8 cellular contexts compared by ENCODE assay signal in the genomic region with DNA sequence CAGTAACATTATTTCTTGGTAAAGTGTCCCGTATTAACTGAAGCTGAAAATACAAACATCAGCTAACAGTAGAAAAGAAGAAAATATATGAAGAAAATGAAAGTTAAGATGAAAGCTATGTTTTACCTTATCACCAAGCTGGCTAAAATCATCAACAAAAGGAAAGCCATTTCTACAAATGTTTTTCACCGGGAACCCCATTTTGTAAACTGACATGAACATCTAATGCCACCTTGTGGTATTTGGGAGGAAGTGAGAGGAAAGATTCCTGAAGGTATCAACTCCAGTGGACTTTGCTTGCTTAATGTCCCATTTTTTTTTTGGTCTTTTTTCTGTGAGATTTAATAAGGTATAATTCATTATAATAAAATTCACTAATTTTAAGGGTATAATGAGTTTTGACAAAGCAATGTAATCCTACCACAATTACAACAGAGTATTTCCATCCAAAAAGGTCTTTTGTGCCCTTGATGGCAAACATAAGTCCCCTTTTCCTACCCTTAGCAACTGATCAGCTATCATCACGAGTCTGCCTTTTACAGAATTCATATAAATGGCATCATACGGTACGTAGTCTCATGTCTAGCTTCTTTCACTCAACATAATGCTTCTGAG. TPM values are rescaled to one million over a fixed set of nuclear protein-coding genes. Genes with fewer than 3 reads are reported as not detected.
DNase-seq lines count a peak whose midpoint lies in the region; ATAC-seq and TF ChIP-seq lines count a peak whose summit lies in the region.

No MANE protein-coding gene starts in this region.

- no peaks in the 10 kb centered on the region for H3K27me3 ChIP-seq in CD8-positive, alpha-beta memory T cell (ENCODE audit: insufficient read depth, low read length, poor library complexity, severe bottlenecking)
- H3K27me3 ChIP-seq in H9 (ENCODE audit: insufficient read depth, low read length) (no peaks in the 10 kb centered on the region), right lobe of liver (no peaks in the 10 kb centered on the region), vagina (no peaks in the 10 kb centered on the region)

- H3K36me3 Mint-ChIP-seq in CD8-positive, alpha-beta memory T cell: peaks cover 0 to 65% (median 11%) of the 10 kb centered on the region in 3 donors
- H3K36me3 Mint-ChIP-seq in H9 (ENCODE audit: insufficient read depth in 1 of 3, low read depth in 3 of 3): peaks cover 7 to 51% (median 35%) of the 10 kb centered on the region in 3 experiments; a peak in 6 of 7 replicates

- H4K5ac ChIP-seq in H9 (ENCODE audit: insufficient read length, low read depth, low read length): no peak overlapping the region

- CTCF ChIA-PET in CD8-positive, alpha-beta memory T cell (lab: Charles Lee): interaction anchor here (0.7 to 1.6 kb wide), 3 partner anchors 12 to 94 kb away, joined by 3 to 9 read pairs (median 4); no protein-coding TSS in a partner anchor

- no peak overlapping the region for H2BK5ac ChIP-seq in H9 (ENCODE audit: insufficient read length, low read length)

- no peak overlapping the region for H4K91ac ChIP-seq in H9 (ENCODE audit: insufficient read length, low read depth, low read length)

- ATAC-seq in right lobe of liver (peak; percentile 57 to 71 (median 68)), GM19023 (IDR thresholded peaks at IDR 0.05; ENCODE audit: unreplicated experiment) (no peak), GM19351 (IDR thresholded peaks at IDR 0.05; ENCODE audit: unreplicated experiment) (no peak)

- no peak overlapping the region for H2BK12ac ChIP-seq in H9 (ENCODE audit: insufficient read length, low read depth, low read length)

- H3K4me3 Mint-ChIP-seq in CD8-positive, alpha-beta memory T cell: peak overlapping the region in 1 of 7 donors; percentile 12
- no peak overlapping the region for H3K4me3 Mint-ChIP-seq in H9

- H2AFZ ChIP-seq in H9 (ENCODE audit: low read length): no peak overlapping the region

- H3K79me1 ChIP-seq in H9 (ENCODE audit: insufficient read depth, low read depth, low read length, poor library complexity, severe bottlenecking): no peaks in the 10 kb centered on the region

- intact Hi-C loops in right lobe of liver (cut with DNase I): no loop called here
- intact Hi-C loops in vagina (cut with DNase I): no loop called here

- DNase-seq in CD8-positive, alpha-beta memory T cell: peak in 2 of 5 donors; percentile 4 to 25
- DNase-seq in H9 (no peak), NCI-H82 treated with DMSO at 0.1 percent for 48 hours (lab: John Stamatoyannopoulos, UW; ENCODE audit: unreplicated experiment) (peak; percentile 18), right lobe of liver (no peak), vagina (ENCODE audit: extremely low spot score in 2 of 2) (no peak)
- DNase-seq in central memory CD4-positive, alpha-beta T cell: peak; percentile 19

- no peak overlapping the region for H4K8ac ChIP-seq in H9 (replicated peaks; ENCODE audit: insufficient read length, low read depth, low read length)

- no peak overlapping the region for H2AK5ac ChIP-seq in H9 (ENCODE audit: insufficient read length, low read length)

- H3K27ac ChIP-seq in CD8-positive, alpha-beta memory T cell (ENCODE audit: low read depth, low read length): no peak overlapping the region
- H3K27ac ChIP-seq in H9 (ENCODE audit: insufficient read length, low read depth, low read length) (no peak overlapping the region), right lobe of liver (no peak overlapping the region), vagina (peak overlapping the region; percentile 39)

- TF ChIP-seq CTCF in H9 (conservative IDR thresholded peaks at IDR 0.05) (peak; percentile 84), right lobe of liver (IDR thresholded peaks at IDR 0.05) (peak; percentile 71 to 79 (median 72)), vagina (IDR thresholded peaks at IDR 0.05) (peak; percentile 46 to 80 (median 76))

- H3K23ac ChIP-seq in H9 (ENCODE audit: insufficient read length, low read depth, low read length): no peak overlapping the region

- H3K4me1 ChIP-seq in CD8-positive, alpha-beta memory T cell (ENCODE audit: insufficient read depth, low read length): peaks cover 5% of the 10 kb centered on the region
- no peaks in the 10 kb centered on the region for H3K4me1 ChIP-seq in H9 (ENCODE audit: insufficient read depth, low read length)
- peaks cover 0 to 38% (median 7%) of the 10 kb centered on the region in 4 donors for H3K4me1 ChIP-seq in right lobe of liver
- H3K4me1 ChIP-seq in vagina: peaks cover 14% of the 10 kb centered on the region

- TF ChIP-seq POLR2A in right lobe of liver (IDR thresholded peaks at IDR 0.05): no peak
- TF ChIP-seq POLR2A in vagina (IDR thresholded peaks at IDR 0.05): no peak

- no CpG with 5 or more reads among the region's 5 CpGs for WGBS in H9 (ENCODE audit: extremely low coverage, insufficient read length, low lambda C conversion rate)
- 26% methylated on average over 5 of the region's 5 CpGs for WGBS in right lobe of liver (ENCODE audit: insufficient coverage, low coverage, low lambda C conversion rate, missing lambda C conversion rate)

- H3K9ac ChIP-seq in H9 (ENCODE audit: extremely low read depth, insufficient read length, low read length): no peak overlapping the region

- H2BK20ac ChIP-seq in H9 (ENCODE audit: low read depth, low read length, poor library complexity, severe bottlenecking): no peak overlapping the region

- H3K56ac ChIP-seq in H9 (ENCODE audit: insufficient read length, low read depth, low read length): no peak overlapping the region

- no peak overlapping the region for H3K4ac ChIP-seq in H9 (ENCODE audit: low read depth, low read length)

- H3K27me3 Mint-ChIP-seq in CD8-positive, alpha-beta memory T cell: no peaks in the 10 kb centered on the region
- no peaks in the 10 kb centered on the region for H3K27me3 Mint-ChIP-seq in H9 (ENCODE audit: low read depth)

- H3K9me3 ChIP-seq in CD8-positive, alpha-beta memory T cell (ENCODE audit: low read length): no peaks in the 10 kb centered on the region
- H3K9me3 ChIP-seq in H9 (ENCODE audit: control insufficient read depth, low read depth, low read length) (no peaks in the 10 kb centered on the region), right lobe of liver (peaks cover 0 to 2% (median 0%) of the 10 kb centered on the region in 4 donors), vagina (no peaks in the 10 kb centered on the region)

- peaks cover 25% of the 10 kb centered on the region for H3K36me3 ChIP-seq in CD8-positive, alpha-beta memory T cell (ENCODE audit: insufficient read depth, low read length)
- H3K36me3 ChIP-seq in right lobe of liver (peaks cover 0 to 46% (median 26%) of the 10 kb centered on the region in 4 donors), vagina (peaks cover 0 to 32% of the 10 kb centered on the region in 2 donors)

- no peaks in the 10 kb centered on the region; the same call in 1 of the 2 replicates for H3K79me2 ChIP-seq in H9 (ENCODE audit: insufficient read depth, low read length)

- H3K18ac ChIP-seq in H9 (ENCODE audit: insufficient read length, low read depth, low read length): no peak overlapping the region

- H2BK15ac ChIP-seq in H9 (ENCODE audit: low read depth, low read length): no peak overlapping the region

- H2BK120ac ChIP-seq in H9 (ENCODE audit: low read depth, low read length, poor library complexity, severe bottlenecking): no peak overlapping the region

- no peak overlapping the region for H3K4me3 ChIP-seq in CD8-positive, alpha-beta memory T cell (ENCODE audit: low read length)
- H3K4me3 ChIP-seq in right lobe of liver: no peak overlapping the region
- H3K4me3 ChIP-seq in vagina: no peak overlapping the region

- no peaks in the 10 kb centered on the region for H3K9me3 Mint-ChIP-seq in CD8-positive, alpha-beta memory T cell
- no peaks in the 10 kb centered on the region for H3K9me3 Mint-ChIP-seq in H9

- peak overlapping the region in 5 of 8 donors; percentile 29 to 72 (median 64) for H3K27ac Mint-ChIP-seq in CD8-positive, alpha-beta memory T cell
- H3K27ac Mint-ChIP-seq in H9: peak overlapping the region in 2 of 3 experiments; percentile 11 to 92; a peak in 2 of 7 replicates

- H3K4me1 Mint-ChIP-seq in CD8-positive, alpha-beta memory T cell: peaks cover 18 to 34% (median 25%) of the 10 kb centered on the region in 3 donors
- peaks cover 3 to 8% of the 10 kb centered on the region in 2 experiments for H3K4me1 Mint-ChIP-seq in H9

- H3K4me2 ChIP-seq in H9 (ENCODE audit: insufficient read depth, insufficient read length, low read length): no peak overlapping the region

- H4K20me1 ChIP-seq in H9 (ENCODE audit: control insufficient read depth, insufficient read depth, insufficient read length): no peaks in the 10 kb centered on the region

- no peak overlapping the region for H3K14ac ChIP-seq in H9 (ENCODE audit: insufficient read depth, low read length)

- no peak overlapping the region for H3T11ph ChIP-seq in H9 (ENCODE audit: low read length)

- POLR2A ChIA-PET in CD8-positive, alpha-beta memory T cell (lab: Charles Lee): no interaction called here

- no peaks in the 10 kb centered on the region for H3K23me2 ChIP-seq in H9 (ENCODE audit: insufficient read length, low read depth, low read length, poor library complexity, severe bottlenecking)

RNA-seq across cellular contexts. Expression of gene SDHB, which starts 7.7 kb away (rescaled TPM):
- 100 to 1,000 TPM; 147 to 150 TPM for total RNA-seq in CD8-positive, alpha-beta memory T cell
- polyA plus RNA-seq in CD8-positive, alpha-beta memory T cell: 156 TPM
- 76.7 and 77.5 TPM in 2 replicates for total RNA-seq in H9 (2021)
- total RNA-seq in right lobe of liver: 100 to 1,000 TPM; 139 to 244 (median 178) TPM
- total RNA-seq in vagina: 96.5 TPM

RNA-seq across cellular contexts. Expression of gene ATP13A2, which starts 34.4 kb away (rescaled TPM):
- total RNA-seq in CD8-positive, alpha-beta memory T cell: 10 to 100 TPM; 43.8 to 44.0 TPM
- polyA plus RNA-seq in CD8-positive, alpha-beta memory T cell: 61.3 TPM
- 53.6 and 62.0 TPM in 2 replicates for total RNA-seq in H9 (2021)
- total RNA-seq in right lobe of liver: 10 to 100 TPM in 3 of 6 experiments, 1 to 10 TPM in 3; 5.0 to 12.5 (median 9.2) TPM
- 31.7 TPM for total RNA-seq in vagina

Comparison
In these comparisons a context has a peak if more than half of its experiments do, and no peak if none do; other contexts are left out.
1. DNase-seq: peak in NCI-H82 treated with DMSO at 0.1 percent for 48 hours (single experiment) and central memory CD4-positive, alpha-beta T cell (single experiment); none in H9 (single experiment), right lobe of liver (0 of 3) and vagina (0 of 2).
2. ATAC-seq: peak in right lobe of liver (4 of 4); none in GM19023 (single experiment) and GM19351 (single experiment).
3. Peak in every context shown above with its lines, with median percentiles within 50 percentile points of each other: CTCF ChIP-seq.